19 cellular contexts compared by ENCODE assay signal in genomic region chr9:133063500-133064231, GRCh38. TPM values are rescaled to one million over a fixed set of nuclear protein-coding genes. Genes with fewer than 3 reads are reported as not detected.
"Had no signal": no experiment of that assay in that cellular context is flagged by ENCODE, and none has a peak within 500 bp of the region (broad histone marks: within the 10 kb centered on the region; RNA-seq: fewer than 3 reads in every experiment).

No MANE protein-coding gene starts in this region.

- H3K9me3 Mint-ChIP-seq: activated CD4-positive, alpha-beta memory T cell treated with anti-CD3 and anti-CD28 coated beads, Interleukin-2, amount 10 ng/mL, durations not matched to agents 7 days and 5 days; activated T-cell treated with anti-CD3 and anti-CD28 coated beads, Interleukin-2, amount 50 U/mL, for 24 hours; activated T-helper 2 cell treated with anti-CD3 and anti-CD28 coated beads, Interferon-gamma antibody, Interleukin-2, Interleukin-4, amounts not matched to agents 10 μg/mL and 5 μg/mL and 100 μg/mL, durations not matched to agents 14 hours and 24 hours and 36 hours; effector memory CD8-positive, alpha-beta T cell; naive thymus-derived CD4-positive, alpha-beta T cell; neural progenitor cell; stimulated activated memory B cell treated with anti-CD40 and anti-IgM and Interleukin-4, amounts not matched to agents 10 μg/mL and 1 μg/mL and 100 μg/mL, for 72 hours; T-cell had no signal

- H3K36me3 ChIP-seq: neural progenitor cell, ovary, right lobe of liver, thyroid gland had no signal

- H3K4me3 Mint-ChIP-seq: activated CD4-positive, alpha-beta memory T cell treated with anti-CD3 and anti-CD28 coated beads, Interleukin-2, amount 10 ng/mL, durations not matched to agents 7 days and 5 days; activated T-cell treated with anti-CD3 and anti-CD28 coated beads, Interleukin-2, amount 50 U/mL, for 24 hours; effector memory CD8-positive, alpha-beta T cell; neural progenitor cell; stimulated activated memory B cell treated with anti-CD40 and anti-IgM and Interleukin-4, amounts not matched to agents 10 μg/mL and 1 μg/mL and 100 μg/mL, for 72 hours; T-cell had no signal

- H3K36me3 Mint-ChIP-seq: T-cell had no signal

- H3K9me3 ChIP-seq: esophagus squamous epithelium, ovary, right lobe of liver, thyroid gland had no signal

- H3K9ac ChIP-seq: neural progenitor cell had no signal

- H3K27me3 ChIP-seq: esophagus squamous epithelium, neural progenitor cell, ovary, right lobe of liver, thyroid gland had no signal

- ATAC-seq: effector memory CD8-positive, alpha-beta T cell; left cardiac atrium; naive thymus-derived CD4-positive, alpha-beta T cell; stimulated activated memory B cell treated with anti-CD40 and anti-IgM and Interleukin-4, amounts not matched to agents 10 μg/mL and 1 μg/mL and 100 μg/mL, for 72 hours; T-cell had no signal

- H3K27ac ChIP-seq: neural progenitor cell, ovary, right lobe of liver, thyroid gland had no signal

- H3K4me1 ChIP-seq: right lobe of liver, thyroid gland had no signal

- H3K4me2 ChIP-seq: neural progenitor cell had no signal

- FAIRE-seq: small intestine had no signal

- H3K4me3 ChIP-seq: esophagus squamous epithelium, neural progenitor cell, ovary, right lobe of liver, thyroid gland had no signal

- H3K27ac Mint-ChIP-seq: activated CD4-positive, alpha-beta memory T cell treated with anti-CD3 and anti-CD28 coated beads, Interleukin-2, amount 10 ng/mL, durations not matched to agents 7 days and 5 days; activated T-cell treated with anti-CD3 and anti-CD28 coated beads, Interleukin-2, amount 50 U/mL, for 24 hours; activated T-helper 2 cell treated with anti-CD3 and anti-CD28 coated beads, Interferon-gamma antibody, Interleukin-2, Interleukin-4, amounts not matched to agents 10 μg/mL and 5 μg/mL and 100 μg/mL, durations not matched to agents 14 hours and 24 hours and 36 hours; neural progenitor cell; stimulated activated memory B cell treated with anti-CD40 and anti-IgM and Interleukin-4, amounts not matched to agents 10 μg/mL and 1 μg/mL and 100 μg/mL, for 72 hours; T-cell had no signal

- H2AFZ ChIP-seq: neural progenitor cell had no signal

- DNase-seq: activated CD4-positive, alpha-beta memory T cell treated with anti-CD3 and anti-CD28 coated beads, Interleukin-2, amount 10 ng/mL, durations not matched to agents 7 days and 5 days; activated CD4-positive, alpha-beta T cell treated with anti-CD3 and anti-CD28 coated beads for 48 hours; activated CD4-positive, CD25-positive, alpha-beta regulatory T cell; activated naive CD4-positive, alpha-beta T cell treated with anti-CD3 and anti-CD28 coated beads, Interleukin-2, amount 50 U/mL, for 16 hours; activated T-cell treated with anti-CD3 and anti-CD28 coated beads, Interleukin-2, amount 50 U/mL, for 24 hours; effector memory CD8-positive, alpha-beta T cell; esophagus squamous epithelium; left cardiac atrium; mesendoderm; naive thymus-derived CD4-positive, alpha-beta T cell; ovary; small intestine; stimulated activated CD4-positive, alpha-beta T cell treated with anti-CD3 and anti-CD28 coated beads, Interleukin-4, amount 100 ng/mL, for 1 hour; T-cell; thyroid gland had no signal

RNA-seq across cellular contexts. Expression of gene CEL, which starts 1.9 kb away (rescaled TPM):
- polyA plus RNA-seq: naive thymus-derived CD4-positive, alpha-beta T cell had no signal
